In the genomic region with DNA sequence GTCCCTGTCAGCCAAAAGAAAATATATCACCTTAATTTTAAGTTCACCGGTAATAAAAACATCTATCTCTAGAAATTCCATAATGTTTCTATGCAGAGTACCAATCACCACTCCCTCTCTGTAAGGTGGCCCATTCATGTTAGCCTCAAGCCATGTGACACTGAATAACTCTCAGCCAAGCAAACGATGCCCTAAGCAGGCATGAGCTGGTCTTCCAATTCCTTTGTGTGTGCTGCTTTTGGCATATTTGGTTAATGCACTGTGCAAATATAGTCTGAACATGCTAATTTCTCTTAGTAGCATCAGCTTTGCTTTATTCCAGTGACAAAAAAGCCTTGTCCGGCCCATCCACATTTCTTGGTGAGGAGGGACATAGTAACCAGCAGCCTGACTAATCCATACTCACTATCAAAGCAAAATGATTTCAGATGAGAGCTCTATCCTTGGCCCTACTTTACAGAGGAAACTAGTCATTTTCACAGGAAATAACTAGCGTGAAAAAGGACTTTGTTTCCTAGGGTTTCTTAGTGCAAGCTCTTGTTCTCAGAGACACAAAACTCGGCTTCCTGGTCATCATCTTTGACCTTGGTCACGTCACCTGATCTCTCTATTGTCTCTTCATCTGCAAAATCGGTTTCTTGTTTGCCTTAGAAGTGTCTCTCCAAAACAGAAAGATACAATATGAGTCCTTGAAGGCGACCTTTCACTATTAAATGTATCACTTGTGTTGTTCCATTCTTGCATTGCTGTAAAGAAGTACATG, we compare ENCODE assay signal across 12 cellular contexts. TPM values are rescaled to one million over a fixed set of nuclear protein-coding genes. Genes with fewer than 3 reads are reported as not detected.
DNase-seq lines count a peak whose midpoint lies in the region; ATAC-seq and TF ChIP-seq lines count a peak whose summit lies in the region.
"Had no signal": no experiment of that assay in that cellular context is flagged by ENCODE, and none has a peak within 500 bp of the region (broad histone marks: within the 10 kb centered on the region; RNA-seq: fewer than 3 reads in every experiment).

No MANE protein-coding gene starts in this region.

- H3K27me3 Mint-ChIP-seq in activated CD4-positive, alpha-beta T cell treated with anti-CD3 and anti-CD28 coated beads, Interleukin-2, amount 10 ng/mL, durations not matched to agents 7 days and 5 days, result no peaks in the 10 kb centered on the region
- no peaks in the 10 kb centered on the region for H3K27me3 Mint-ChIP-seq in neural crest cell (ENCODE audit: low read depth)
- no peaks in the 10 kb centered on the region for H3K27me3 Mint-ChIP-seq in WTC11 (ENCODE audit: low read depth)

- DNase-seq in activated CD4-positive, alpha-beta T cell treated with anti-CD3 and anti-CD28 coated beads, Interleukin-2, amount 10 ng/mL, durations not matched to agents 7 days and 5 days, result no peak
- no peak for DNase-seq in activated CD4-positive, alpha-beta T cell treated with anti-CD3 and anti-CD28 coated beads, Interleukin-2, amount 50 U/mL, for 1 hour
- DNase-seq in NCI-H69 (lab: John Stamatoyannopoulos, UW), result peak; percentile 84
- no peak for DNase-seq in activated naive CD4-positive, alpha-beta T cell treated with anti-CD3 and anti-CD28 coated beads, Interleukin-2, amount 50 U/mL, for 72 hours (ENCODE audit: low spot score in 2 of 2)
- no peak for DNase-seq in neural crest cell (ENCODE audit: low read depth, low spot score)
- no peak for DNase-seq in suprapubic skin (ENCODE audit: low spot score in 2 of 2)
- DNase-seq in NCI-H774 (lab: John Stamatoyannopoulos, UW), result no peak
- no peak for DNase-seq in WTC11 (ENCODE audit: low spot score)
- DNase-seq: glutamatergic neuron, NCI-H1930, PC-9 had no signal

- TF ChIP-seq CTCF in neural crest cell (conservative IDR thresholded peaks at IDR 0.05) (no peak), suprapubic skin (IDR thresholded peaks at IDR 0.05) (no peak), WTC11 (IDR thresholded peaks at IDR 0.05) (no peak)

- no peaks in the 10 kb centered on the region for H3K36me3 ChIP-seq in suprapubic skin

- H3K9me3 Mint-ChIP-seq in activated CD4-positive, alpha-beta T cell treated with anti-CD3 and anti-CD28 coated beads, Interleukin-2, amount 10 ng/mL, durations not matched to agents 7 days and 5 days, result peaks cover 4% of the 10 kb centered on the region
- peaks cover 5 to 21% of the 10 kb centered on the region in 2 donors for H3K9me3 Mint-ChIP-seq in activated naive CD4-positive, alpha-beta T cell treated with anti-CD3 and anti-CD28 coated beads, Interleukin-2, amount 50 U/mL, for 72 hours
- H3K9me3 Mint-ChIP-seq in neural crest cell (peaks cover 8% of the 10 kb centered on the region), WTC11 (peaks cover 3% of the 10 kb centered on the region; the same call in 1 of the 2 replicates)

- peak; percentile 18 to 34 for ATAC-seq in activated naive CD4-positive, alpha-beta T cell treated with anti-CD3 and anti-CD28 coated beads, Interleukin-2, amount 50 U/mL, for 72 hours
- ATAC-seq in WTC11, result no peak

- peak overlapping the region; percentile 43 for H3K27ac Mint-ChIP-seq in activated CD4-positive, alpha-beta T cell treated with anti-CD3 and anti-CD28 coated beads, Interleukin-2, amount 10 ng/mL, durations not matched to agents 7 days and 5 days
- H3K27ac Mint-ChIP-seq in activated naive CD4-positive, alpha-beta T cell treated with anti-CD3 and anti-CD28 coated beads, Interleukin-2, amount 50 U/mL, for 72 hours, result peak overlapping the region; percentile 48 to 97
- H3K27ac Mint-ChIP-seq in neural crest cell (ENCODE audit: unreplicated experiment) (peak overlapping the region; percentile 94), WTC11 (no peak overlapping the region)

- no peaks in the 10 kb centered on the region for H3K9me3 ChIP-seq in suprapubic skin

- CTCF ChIA-PET in activated CD4-positive, alpha-beta T cell treated with anti-CD3 and anti-CD28 coated beads, Interleukin-2, amount 10 ng/mL, durations not matched to agents 7 days and 5 days (lab: Charles Lee), result no interaction called here
- CTCF ChIA-PET in WTC11 (lab: Charles Lee), result no interaction called here

- H3K4me3 Mint-ChIP-seq in activated CD4-positive, alpha-beta T cell treated with anti-CD3 and anti-CD28 coated beads, Interleukin-2, amount 10 ng/mL, durations not matched to agents 7 days and 5 days, result no peak overlapping the region
- H3K4me3 Mint-ChIP-seq in neural crest cell (peak overlapping the region; percentile 50), WTC11 (no peak overlapping the region)

- no peak overlapping the region for H3K4me3 ChIP-seq in suprapubic skin
- H3K4me3 ChIP-seq: PC-9 had no signal

- H3K4me1 Mint-ChIP-seq in activated CD4-positive, alpha-beta T cell treated with anti-CD3 and anti-CD28 coated beads, Interleukin-2, amount 10 ng/mL, durations not matched to agents 7 days and 5 days, result peaks cover 52% of the 10 kb centered on the region
- H3K4me1 Mint-ChIP-seq in neural crest cell (peaks cover 74% of the 10 kb centered on the region), WTC11 (no peaks in the 10 kb centered on the region)

- no peak for TF ChIP-seq POLR2A in suprapubic skin (IDR thresholded peaks at IDR 0.05)

- no peaks in the 10 kb centered on the region for H3K27me3 ChIP-seq in suprapubic skin

- H3K27ac ChIP-seq in suprapubic skin, result no peak overlapping the region
- H3K27ac ChIP-seq: epithelial cell of prostate, PC-9 had no signal

- TF ChIP-seq EP300 in suprapubic skin (IDR thresholded peaks at IDR 0.05), result no peak

- 64% methylated on average over 8 of the region's 8 CpGs for WGBS in suprapubic skin

- POLR2A ChIA-PET in activated CD4-positive, alpha-beta T cell treated with anti-CD3 and anti-CD28 coated beads, Interleukin-2, amount 10 ng/mL, durations not matched to agents 7 days and 5 days (lab: Charles Lee), result no interaction called here
- POLR2A ChIA-PET in WTC11 (lab: Charles Lee), result no interaction called here

- peaks cover 8% of the 10 kb centered on the region for H3K4me1 ChIP-seq in suprapubic skin

- peaks cover 69% of the 10 kb centered on the region for H3K36me3 Mint-ChIP-seq in activated CD4-positive, alpha-beta T cell treated with anti-CD3 and anti-CD28 coated beads, Interleukin-2, amount 10 ng/mL, durations not matched to agents 7 days and 5 days (ENCODE audit: low read depth)
- H3K36me3 Mint-ChIP-seq in activated naive CD4-positive, alpha-beta T cell treated with anti-CD3 and anti-CD28 coated beads, Interleukin-2, amount 50 U/mL, for 72 hours, result peaks cover 30 to 59% of the 10 kb centered on the region in 2 donors
- peaks cover 22% of the 10 kb centered on the region for H3K36me3 Mint-ChIP-seq in neural crest cell (ENCODE audit: low read depth)
- no peaks in the 10 kb centered on the region for H3K36me3 Mint-ChIP-seq in WTC11

TF ChIP-seq in WTC11, 78 proteins besides CTCF, POLR2A, EP300 and RAD21:
- TF ChIP-seq, protein P1, sequence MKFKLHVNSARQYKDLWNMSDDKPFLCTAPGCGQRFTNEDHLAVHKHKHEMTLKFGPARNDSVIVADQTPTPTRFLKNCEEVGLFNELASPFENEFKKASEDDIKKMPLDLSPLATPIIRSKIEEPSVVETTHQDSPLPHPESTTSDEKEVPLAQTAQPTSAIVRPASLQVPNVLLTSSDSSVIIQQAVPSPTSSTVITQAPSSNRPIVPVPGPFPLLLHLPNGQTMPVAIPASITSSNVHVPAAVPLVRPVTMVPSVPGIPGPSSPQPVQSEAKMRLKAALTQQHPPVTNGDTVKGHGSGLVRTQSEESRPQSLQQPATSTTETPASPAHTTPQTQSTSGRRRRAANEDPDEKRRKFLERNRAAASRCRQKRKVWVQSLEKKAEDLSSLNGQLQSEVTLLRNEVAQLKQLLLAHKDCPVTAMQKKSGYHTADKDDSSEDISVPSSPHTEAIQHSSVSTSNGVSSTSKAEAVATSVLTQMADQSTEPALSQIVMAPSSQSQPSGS (CRISPR knock-in tag; IDR thresholded peaks at IDR 0.05; ENCODE audit: borderline replicate concordance, low read depth), result no peak

RNA-seq across cellular contexts. Expression of gene RTRAF, which starts 59.2 kb away (rescaled TPM):
- total RNA-seq in activated CD4-positive, alpha-beta T cell treated with anti-CD3 and anti-CD28 coated beads, Interleukin-2, amount 10 ng/mL, durations not matched to agents 7 days and 5 days, result 100 to 1,000 TPM; 194 to 217 TPM
- total RNA-seq in activated naive CD4-positive, alpha-beta T cell treated with anti-CD3 and anti-CD28 coated beads, Interleukin-2, amount 50 U/mL, for 72 hours, result 100 to 1,000 TPM; 179 to 241 TPM
- 309 and 315 TPM in 2 replicates for total RNA-seq in neural crest cell
- 10 to 100 TPM; 28.2 to 63.5 (median 54.4) TPM for total RNA-seq in suprapubic skin
- 282 to 302 TPM (median 294 TPM) in 3 replicates for total RNA-seq in WTC11 (2021)
